Comparison of ENCODE assay signal across 1 cellular context in the genomic region with DNA sequence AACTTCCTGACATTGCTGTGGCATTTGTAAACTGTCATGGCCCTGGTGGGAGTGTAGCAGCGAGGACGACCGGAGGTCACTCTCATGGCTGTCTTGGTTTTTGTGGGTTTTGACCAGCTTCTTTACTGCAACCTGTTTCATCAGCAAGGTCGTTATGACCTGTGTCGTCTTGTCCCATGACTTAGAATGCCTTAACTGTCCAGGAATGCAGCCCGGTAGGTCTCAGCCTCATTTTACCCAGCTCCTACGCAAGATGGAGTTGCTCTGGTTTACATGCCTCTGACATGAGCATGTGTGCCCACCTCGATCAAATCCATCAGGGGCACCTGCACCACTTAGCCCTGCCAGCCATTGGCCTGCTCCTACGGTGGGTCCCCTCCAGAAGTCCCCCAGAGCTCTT.
TF ChIP-seq lines count a peak whose summit lies in the region.

No MANE protein-coding gene starts in this region.

TF ChIP-seq in IMR-90, 13 proteins besides CTCF, POLR2A, EP300 and RAD21:
- no peak for TF ChIP-seq RFX5 (IDR thresholded peaks at IDR 0.05; ENCODE audit: low read depth, low read length)
- no peak for TF ChIP-seq MAFK (IDR thresholded peaks at IDR 0.05; ENCODE audit: low read depth, low read length)
